23 cellular contexts compared by ENCODE assay signal in the genomic region with DNA sequence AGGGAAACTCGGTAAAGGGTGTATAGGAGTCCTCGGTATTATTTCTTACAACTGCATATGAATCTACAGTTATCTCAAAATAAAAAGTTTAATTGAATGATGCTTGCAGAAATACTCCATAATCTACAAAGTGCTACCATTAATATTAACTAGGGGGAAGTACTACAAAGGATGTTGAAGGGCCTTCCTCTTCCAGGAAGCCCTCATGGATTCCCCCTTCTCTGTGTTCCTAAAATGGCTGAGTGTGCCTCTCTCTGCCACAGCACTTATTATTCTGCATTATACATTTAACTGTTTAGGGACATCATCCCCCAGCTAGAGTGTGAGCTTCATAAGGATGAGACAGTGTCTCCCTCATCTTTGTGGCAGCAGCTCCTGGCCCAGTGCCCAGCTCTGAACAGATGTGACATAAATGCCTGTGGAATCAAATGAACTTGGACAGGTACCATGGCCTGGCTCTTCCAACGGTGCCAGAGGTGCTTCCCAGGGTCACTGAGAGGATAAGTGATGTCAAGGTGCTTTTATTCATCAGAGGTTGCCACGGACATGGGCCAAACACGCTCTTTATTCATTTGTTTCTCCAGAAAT.
DNase-seq lines count a peak whose midpoint lies in the region; ATAC-seq and TF ChIP-seq lines count a peak whose summit lies in the region.
"Had no signal": no experiment of that assay in that cellular context is flagged by ENCODE, and none has a peak within 500 bp of the region (broad histone marks: within the 10 kb centered on the region; RNA-seq: fewer than 3 reads in every experiment).

No MANE protein-coding gene starts in this region.

- peak; percentile 9 for DNase-seq in activated CD8-positive, alpha-beta memory T cell treated with anti-CD3 and anti-CD28 coated beads for 24 hours
- DNase-seq in activated CD8-positive, alpha-beta memory T cell treated with anti-CD3 and anti-CD28 coated beads, Interleukin-2, amount 50 U/mL, for 4 hours, result no peak
- DNase-seq in NCI-H1092 treated with DMSO at 0.1 percent for 48 hours (lab: John Stamatoyannopoulos, UW), result peak; percentile 17
- peak; percentile 13 to 28 for DNase-seq in SJCRH30
- no peak for DNase-seq in stimulated activated naive B cell treated with anti-CD40 and anti-IgM and Interleukin-4, amounts not matched to agents 10 μg/mL and 1 μg/mL and 100 μg/mL, for 72 hours
- DNase-seq in Caco-2, result no peak
- DNase-seq in MG63, result no peak
- DNase-seq: activated CD8-positive, alpha-beta T cell treated with anti-CD3 and anti-CD28 coated beads, Interleukin-2, amount 10 ng/mL, durations not matched to agents 7 days and 5 days; activated naive CD4-positive, alpha-beta T cell treated with Interleukin-2 at 50 U/mL for 16 hours; activated T-cell treated with anti-CD3 and anti-CD28 coated beads, Interleukin-2, amount 50 U/mL, for 24 hours; amniotic stem cell; CD4-positive, alpha-beta memory T cell; colonic mucosa; DND-41; kidney; lower lobe of right lung; MV-4-11; psoas muscle had no signal

- ATAC-seq in stimulated activated naive B cell treated with anti-CD40 and anti-IgM and Interleukin-4, amounts not matched to agents 10 μg/mL and 1 μg/mL and 100 μg/mL, for 72 hours (replicated peaks), result no peak
- no peak for ATAC-seq in GM21526 (IDR thresholded peaks at IDR 0.05; ENCODE audit: low FRiP score, unreplicated experiment)
- ATAC-seq: activated CD8-positive, alpha-beta T cell treated with anti-CD3 and anti-CD28 coated beads, Interleukin-2, amount 10 ng/mL, durations not matched to agents 7 days and 5 days; lower lobe of right lung; psoas muscle; WTC11 had no signal

- H3K4me1 ChIP-seq in SJCRH30 (no peaks in the 10 kb centered on the region), Caco-2 (peaks cover 8% of the 10 kb centered on the region)
- H3K4me1 ChIP-seq: colonic mucosa, lower lobe of right lung, psoas muscle had no signal

- H3K4me3 ChIP-seq in SJCRH30 (no peak overlapping the region), Caco-2 (ENCODE audit: low read depth, low read length) (no peak overlapping the region), MG63 (no peak overlapping the region)
- H3K4me3 ChIP-seq: colonic mucosa, lower lobe of right lung, psoas muscle, SK-N-MC, thoracic aorta had no signal

- H3K4me1 Mint-ChIP-seq in stimulated activated naive B cell treated with anti-CD40 and anti-IgM and Interleukin-4, amounts not matched to agents 10 μg/mL and 1 μg/mL and 100 μg/mL, for 72 hours, result peaks cover 70 to 92% of the 10 kb centered on the region in 2 donors
- H3K4me1 Mint-ChIP-seq in Caco-2 (ENCODE audit: low read depth, unreplicated experiment), result peaks cover 8% of the 10 kb centered on the region
- H3K4me1 Mint-ChIP-seq: CD4-positive, alpha-beta memory T cell had no signal

- intact Hi-C loops in Caco-2 (cut with micrococcal nuclease; ENCODE audit: unreplicated experiment), result no loop called here

- no peaks in the 10 kb centered on the region for H3K36me3 ChIP-seq in SJCRH30
- H3K36me3 ChIP-seq in Caco-2 (ENCODE audit: control insufficient read depth, insufficient read depth, low read length), result no peaks in the 10 kb centered on the region
- H3K36me3 ChIP-seq in MG63, result no peaks in the 10 kb centered on the region
- H3K36me3 ChIP-seq: colonic mucosa, lower lobe of right lung, thoracic aorta had no signal

- POLR2A ChIA-PET in Caco-2 (lab: Charles Lee), result interaction anchor here (0.5 kb wide), 1 partner anchor 88 kb away, joined by 3 read pairs; no protein-coding TSS in a partner anchor

- H3K9me3 ChIP-seq in SJCRH30 (replicated peaks) (no peaks in the 10 kb centered on the region), Caco-2 (0 out of 2 replicates have a peak, but pooled peaks cover 4% of the 10 kb centered on the region), MG63 (no peaks in the 10 kb centered on the region)
- H3K9me3 ChIP-seq: colonic mucosa, psoas muscle, thoracic aorta had no signal

- peaks cover 4 to 8% of the 10 kb centered on the region in 2 donors for H3K9me3 Mint-ChIP-seq in stimulated activated naive B cell treated with anti-CD40 and anti-IgM and Interleukin-4, amounts not matched to agents 10 μg/mL and 1 μg/mL and 100 μg/mL, for 72 hours
- peaks cover 8% of the 10 kb centered on the region for H3K9me3 Mint-ChIP-seq in Caco-2 (ENCODE audit: unreplicated experiment)

- CTCF ChIA-PET in Caco-2 (lab: Charles Lee), result interaction anchor here (0.6 kb wide), 1 partner anchor 835 kb away, joined by 7 read pairs; no protein-coding TSS in a partner anchor

- peak overlapping the region; percentile 96 for H3K27ac Mint-ChIP-seq in stimulated activated naive B cell treated with anti-CD40 and anti-IgM and Interleukin-4, amounts not matched to agents 10 μg/mL and 1 μg/mL and 100 μg/mL, for 72 hours
- no peak overlapping the region for H3K27ac Mint-ChIP-seq in Caco-2 (ENCODE audit: unreplicated experiment)
- H3K27ac Mint-ChIP-seq: activated CD8-positive, alpha-beta T cell treated with anti-CD3 and anti-CD28 coated beads, Interleukin-2, amount 10 ng/mL, durations not matched to agents 7 days and 5 days; activated T-cell treated with anti-CD3 and anti-CD28 coated beads, Interleukin-2, amount 50 U/mL, for 24 hours; CD4-positive, alpha-beta memory T cell; T-helper 2 cell treated with Interferon-gamma antibody and Interleukin-4, amounts not matched to agents 5 μg/mL and 100 μg/mL, for 36 hours; WTC11 had no signal

- H3K27me3 Mint-ChIP-seq in stimulated activated naive B cell treated with anti-CD40 and anti-IgM and Interleukin-4, amounts not matched to agents 10 μg/mL and 1 μg/mL and 100 μg/mL, for 72 hours, result no peaks in the 10 kb centered on the region
- H3K27me3 Mint-ChIP-seq in Caco-2 (ENCODE audit: insufficient read depth, unreplicated experiment), result peaks cover 2% of the 10 kb centered on the region

- BruUV-seq in Caco-2 (replicated peaks; lab: Mats Ljungman, UMichigan), result no TSS peak

- H3K36me3 Mint-ChIP-seq in stimulated activated naive B cell treated with anti-CD40 and anti-IgM and Interleukin-4, amounts not matched to agents 10 μg/mL and 1 μg/mL and 100 μg/mL, for 72 hours, result peaks cover 67 to 92% of the 10 kb centered on the region in 2 donors
- H3K36me3 Mint-ChIP-seq in Caco-2 (ENCODE audit: insufficient read depth, unreplicated experiment), result no peaks in the 10 kb centered on the region
- H3K36me3 Mint-ChIP-seq: CD4-positive, alpha-beta memory T cell had no signal

- TF ChIP-seq CTCF in Caco-2 (IDR thresholded peaks at IDR 0.05; ENCODE audit: insufficient read depth in 1 of 2, low read depth in 1 of 2, low read length in 1 of 2, severe bottlenecking in 1 of 2, unreplicated experiment in 1 of 2), result no peak

- no peaks in the 10 kb centered on the region for H3K27me3 ChIP-seq in SJCRH30
- no peaks in the 10 kb centered on the region for H3K27me3 ChIP-seq in Caco-2 (replicated peaks; ENCODE audit: control insufficient read depth, insufficient read depth, low read length)
- no peaks in the 10 kb centered on the region for H3K27me3 ChIP-seq in MG63
- H3K27me3 ChIP-seq: colonic mucosa had no signal

- no peak overlapping the region for H3K27ac ChIP-seq in SJCRH30
- H3K27ac ChIP-seq: colonic mucosa, lower lobe of right lung, psoas muscle, SK-N-MC, thoracic aorta had no signal

- peak overlapping the region; percentile 15 to 46 for H3K4me3 Mint-ChIP-seq in stimulated activated naive B cell treated with anti-CD40 and anti-IgM and Interleukin-4, amounts not matched to agents 10 μg/mL and 1 μg/mL and 100 μg/mL, for 72 hours
- no peak overlapping the region for H3K4me3 Mint-ChIP-seq in Caco-2 (ENCODE audit: unreplicated experiment)
- H3K4me3 Mint-ChIP-seq: activated CD8-positive, alpha-beta T cell treated with anti-CD3 and anti-CD28 coated beads, Interleukin-2, amount 10 ng/mL, durations not matched to agents 7 days and 5 days; activated T-cell treated with anti-CD3 and anti-CD28 coated beads, Interleukin-2, amount 50 U/mL, for 24 hours; CD4-positive, alpha-beta memory T cell; T-helper 2 cell treated with Interferon-gamma antibody and Interleukin-4, amounts not matched to agents 5 μg/mL and 100 μg/mL, for 36 hours; WTC11 had no signal

Comparison
In these comparisons a context has a peak if more than half of its experiments do, and no peak if none do; other contexts are left out.
1. DNase-seq: peak in activated CD8-positive, alpha-beta memory T cell treated with anti-CD3 and anti-CD28 coated beads for 24 hours (single experiment), NCI-H1092 treated with DMSO at 0.1 percent for 48 hours (single experiment) and SJCRH30 (2 of 2); none in activated CD8-positive, alpha-beta memory T cell treated with anti-CD3 and anti-CD28 coated beads, Interleukin-2, amount 50 U/mL, for 4 hours (single experiment), stimulated activated naive B cell treated with anti-CD40 and anti-IgM and Interleukin-4, amounts not matched to agents 10 μg/mL and 1 μg/mL and 100 μg/mL, for 72 hours (single experiment), Caco-2 (0 of 2) and MG63 (single experiment).